7 cellular contexts compared by ENCODE assay signal in the genomic region with DNA sequence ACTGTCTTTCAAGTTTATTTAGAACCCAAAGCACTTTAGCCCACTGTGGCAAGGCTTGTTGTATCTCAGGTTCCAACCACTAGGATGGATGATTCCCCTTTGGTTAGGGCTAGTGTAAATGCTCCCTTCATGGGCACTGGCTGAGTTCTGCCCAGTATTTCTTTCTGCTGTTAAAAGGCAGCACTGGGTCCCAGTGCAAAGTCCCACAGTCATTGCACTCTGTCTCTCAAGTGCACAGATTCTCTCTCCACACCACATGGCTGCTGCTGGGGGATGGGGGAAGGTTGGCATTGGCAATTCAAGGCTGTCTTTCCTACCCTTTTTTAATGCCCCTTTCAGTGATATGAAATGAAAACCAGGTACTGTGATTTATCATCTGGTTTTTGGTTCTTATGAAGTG. TPM values are rescaled to one million over a fixed set of nuclear protein-coding genes. Genes with fewer than 3 reads are reported as not detected.
"Had no signal": no experiment of that assay in that cellular context is flagged by ENCODE, and none has a peak within 500 bp of the region (broad histone marks: within the 10 kb centered on the region; RNA-seq: fewer than 3 reads in every experiment).

No MANE protein-coding gene starts in this region.

- H3K4me3 Mint-ChIP-seq: GM23338, IgD-negative memory B cell had no signal

- DNase-seq: H7, HCEC 1CT, KBM-7 had no signal

- H3K27ac ChIP-seq: HL-60, KMS-11 had no signal

- ATAC-seq: GM23338 had no signal

- H3K9ac ChIP-seq: KMS-11 had no signal

- H3K36me3 Mint-ChIP-seq: IgD-negative memory B cell had no signal

- H3K4me3 ChIP-seq: GM23338 had no signal

RNA-seq across cellular contexts. Expression of a gene that starts 7.2 kb away (rescaled TPM):
- polyA plus RNA-seq: IgD-negative memory B cell had no signal
